Comparison of ENCODE assay signal across 14 cellular contexts in genomic region chr18:55088000-55088401, GRCh38.
DNase-seq lines count a peak whose midpoint lies in the region; ATAC-seq, FAIRE-seq and TF ChIP-seq lines count a peak whose summit lies in the region.
"Had no signal": no experiment of that assay in that cellular context is flagged by ENCODE, and none has a peak within 500 bp of the region (broad histone marks: within the 10 kb centered on the region; RNA-seq: fewer than 3 reads in every experiment).

No MANE protein-coding gene starts in this region.

- in situ Hi-C loops in GM13977 (cut with MboI; ENCODE audit: low pct_unique_long_range_greater_than_20kb, low sequenced_read_pairs, unreplicated experiment), result no loop called here
- in situ Hi-C loops in K562 (cut with MboI), result no loop called here

- H3K4me3 ChIP-seq in K562, result no peak overlapping the region
- no peak overlapping the region for H3K4me3 ChIP-seq in gastroesophageal sphincter
- H3K4me3 ChIP-seq in GM23338, result no peak overlapping the region
- H3K4me3 ChIP-seq: colonic mucosa, MG63 had no signal

- TF ChIP-seq POLR2A in K562 (conservative IDR thresholded peaks at IDR 0.05) (no peak), gastroesophageal sphincter (IDR thresholded peaks at IDR 0.05) (no peak)

- H3K36me3 ChIP-seq in K562 (ENCODE audit: control insufficient read depth, insufficient read depth, low read length) (no peaks in the 10 kb centered on the region), gastroesophageal sphincter (no peaks in the 10 kb centered on the region), GM23338 (ENCODE audit: insufficient read depth) (no peaks in the 10 kb centered on the region)
- H3K36me3 ChIP-seq: colonic mucosa, MG63 had no signal

- H3K9me3 Mint-ChIP-seq in GM23338, result no peaks in the 10 kb centered on the region

- H3K4me1 ChIP-seq in K562 (replicated peaks in 1 of 2; ENCODE audit: control insufficient read depth in 2 of 2, insufficient read depth in 2 of 2, low read length in 2 of 2), result no peaks in the 10 kb centered on the region
- no peaks in the 10 kb centered on the region for H3K4me1 ChIP-seq in gastroesophageal sphincter
- no peaks in the 10 kb centered on the region for H3K4me1 ChIP-seq in GM23338 (ENCODE audit: insufficient read depth)

- peak; percentile 17 for DNase-seq in GM13977 (ENCODE audit: low spot score)
- no peak for DNase-seq in K562 (ENCODE audit: extremely low read depth in 1 of 4, low spot score in 3 of 4)
- no peak for DNase-seq in GM23338 (ENCODE audit: low spot score)
- no peak for DNase-seq in stimulated activated naive CD8-positive, alpha-beta T cell treated with anti-CD3 and anti-CD28 coated beads, Interleukin-15, Interleukin-2, amounts not matched to agents 100 U/mL and 50 U/mL, for 24 hours
- DNase-seq: colonic mucosa; DND-41; MG63; stimulated activated CD4-positive, alpha-beta T cell treated with anti-CD3 and anti-CD28 coated beads, Interleukin-1b, Interleukin-23, amount 100 ng/mL, for 48 hours had no signal

- ATAC-seq in GM21717 (IDR thresholded peaks at IDR 0.05; ENCODE audit: unreplicated experiment) (peak; percentile 69), HG03520 (IDR thresholded peaks at IDR 0.05; ENCODE audit: unreplicated experiment) (peak; percentile 63), K562 (no peak), gastroesophageal sphincter (no peak), GM23338 (no peak), esophagus mucosa (no peak)
- ATAC-seq in stimulated activated naive CD8-positive, alpha-beta T cell treated with anti-CD3 and anti-CD28 coated beads, Interleukin-15, Interleukin-2, amounts not matched to agents 100 U/mL and 50 U/mL, for 24 hours, result no peak
- ATAC-seq: stimulated activated effector memory CD8-positive, alpha-beta T cell treated with anti-CD3 and anti-CD28 coated beads, Interleukin-12 subunit alpha, Interleukin-12 subunit beta, amount 100 ng/mL, for 72 hours had no signal

- H2AFZ ChIP-seq in K562 (ENCODE audit: low read depth, low read length), result no peak overlapping the region
- H2AFZ ChIP-seq in GM23338, result no peak overlapping the region

- CTCF ChIA-PET in K562 (lab: Yijun Ruan, JAX; ENCODE audit: low intra/inter-chr PET ratio), result no interaction called here

- H3K9me3 ChIP-seq in K562 (replicated peaks; ENCODE audit: control insufficient read depth, insufficient read depth, low read depth, low read length), result no peaks in the 10 kb centered on the region
- no peaks in the 10 kb centered on the region for H3K9me3 ChIP-seq in gastroesophageal sphincter
- H3K9me3 ChIP-seq: colonic mucosa, MG63 had no signal

- peaks cover 9% of the 10 kb centered on the region; the same call in 1 of the 2 replicates for H3K9me2 ChIP-seq in GM23338 (ENCODE audit: insufficient read depth)

- no peak overlapping the region for H3K27ac ChIP-seq in K562 (ENCODE audit: extremely low read depth, low read depth, low read length)
- H3K27ac ChIP-seq in gastroesophageal sphincter, result no peak overlapping the region
- no peak overlapping the region for H3K27ac ChIP-seq in GM23338 (ENCODE audit: low read depth)
- H3K27ac ChIP-seq: colonic mucosa had no signal

- H4K20me1 ChIP-seq in K562 (replicated peaks; ENCODE audit: control insufficient read depth, insufficient read depth, low read length), result no peaks in the 10 kb centered on the region
- H4K20me1 ChIP-seq in GM23338 (replicated peaks; ENCODE audit: insufficient read depth), result no peaks in the 10 kb centered on the region

- no TSS peak for BruUV-seq in K562 (replicated peaks; lab: Mats Ljungman, UMichigan)

- TF ChIP-seq CTCF in GM13977 (IDR thresholded peaks at IDR 0.05; ENCODE audit: extremely low read depth, insufficient read depth, missing control alignments) (no peak), K562 (IDR thresholded peaks at IDR 0.05 in 2 of 3, conservative IDR thresholded peaks at IDR 0.05 in 1 of 3; ENCODE audit: insufficient read depth in 2 of 3, low read depth in 1 of 3, low read length in 3 of 3) (no peak), gastroesophageal sphincter (IDR thresholded peaks at IDR 0.05) (no peak), GM23338 (conservative IDR thresholded peaks at IDR 0.05; ENCODE audit: low read depth in 2 of 2) (no peak)

- no peak overlapping the region for H3K27ac Mint-ChIP-seq in GM23338
- H3K27ac Mint-ChIP-seq: stimulated activated effector memory CD8-positive, alpha-beta T cell treated with anti-CD3 and anti-CD28 coated beads, Interleukin-12 subunit alpha, Interleukin-12 subunit beta, amount 100 ng/mL, for 72 hours had no signal

- no peak for FAIRE-seq in K562 (lab: Jason Lieb, UNC)
- FAIRE-seq: GM12891 had no signal

- no peaks in the 10 kb centered on the region for H3K27me3 ChIP-seq in K562 (ENCODE audit: control insufficient read depth in 2 of 2, insufficient read depth in 2 of 2, low read length in 2 of 2)
- H3K27me3 ChIP-seq in gastroesophageal sphincter, result no peaks in the 10 kb centered on the region
- no peaks in the 10 kb centered on the region for H3K27me3 ChIP-seq in GM23338 (ENCODE audit: insufficient read depth)
- H3K27me3 ChIP-seq: colonic mucosa had no signal

- 0% methylated on average over 2 of the region's 2 CpGs for WGBS in K562 (ENCODE audit: insufficient coverage, low coverage, missing lambda C conversion rate)
- WGBS in gastroesophageal sphincter (ENCODE audit: low coverage in 1 of 2), 2 donors, result 50 to 56% methylated on average over 2 of the region's 2 CpGs

- H3K9me1 ChIP-seq in K562 (ENCODE audit: control insufficient read depth, insufficient read depth, low read length), result no peaks in the 10 kb centered on the region

- no peak overlapping the region for H3K9ac ChIP-seq in K562 (ENCODE audit: insufficient read depth in 1 of 2, low read depth in 2 of 2, low read length in 2 of 2)

- no peak for TF ChIP-seq RAD21 in K562 (CRISPR knock-in tag; conservative IDR thresholded peaks at IDR 0.05 in 1 of 2, IDR thresholded peaks at IDR 0.05 in 1 of 2)

- H3K79me2 ChIP-seq in K562 (ENCODE audit: control insufficient read depth, insufficient read depth, low read length) (no peaks in the 10 kb centered on the region), GM23338 (replicated peaks; ENCODE audit: insufficient read depth) (no peaks in the 10 kb centered on the region)

- H3K36me3 Mint-ChIP-seq in GM23338 (ENCODE audit: low read depth), result no peaks in the 10 kb centered on the region
- H3K36me3 Mint-ChIP-seq: stimulated activated effector memory CD8-positive, alpha-beta T cell treated with anti-CD3 and anti-CD28 coated beads, Interleukin-12 subunit alpha, Interleukin-12 subunit beta, amount 100 ng/mL, for 72 hours had no signal

- H3K4me2 ChIP-seq in K562 (ENCODE audit: insufficient read depth, low read length) (no peak overlapping the region), GM23338 (no peak overlapping the region)

- intact Hi-C loops in K562 (cut with micrococcal nuclease), result no loop called here

- H3K27me3 Mint-ChIP-seq in GM23338 (ENCODE audit: insufficient read depth, low read depth, poor library complexity), result no peaks in the 10 kb centered on the region

- H3K4me3 Mint-ChIP-seq in GM23338, result no peak overlapping the region
- H3K4me3 Mint-ChIP-seq: stimulated activated effector memory CD8-positive, alpha-beta T cell treated with anti-CD3 and anti-CD28 coated beads, Interleukin-12 subunit alpha, Interleukin-12 subunit beta, amount 100 ng/mL, for 72 hours had no signal

- H3F3A ChIP-seq in GM23338 (replicated peaks; ENCODE audit: low read depth), result no peaks in the 10 kb centered on the region

- H3K4me1 Mint-ChIP-seq in GM23338, result no peaks in the 10 kb centered on the region
- H3K4me1 Mint-ChIP-seq: stimulated activated effector memory CD8-positive, alpha-beta T cell treated with anti-CD3 and anti-CD28 coated beads, Interleukin-12 subunit alpha, Interleukin-12 subunit beta, amount 100 ng/mL, for 72 hours had no signal

- POLR2A ChIA-PET in K562 (lab: Yijun Ruan, JAX), result no interaction called here

- TF ChIP-seq EP300 in K562 (IDR thresholded peaks at IDR 0.05; ENCODE audit: low read length), result no peak
- TF ChIP-seq EP300 in gastroesophageal sphincter (IDR thresholded peaks at IDR 0.05), result no peak

TF ChIP-seq in K562, 482 proteins besides CTCF, POLR2A, EP300 and RAD21 (continues in another document):
- no peak for TF ChIP-seq OTX1 (CRISPR knock-in tag; IDR thresholded peaks at IDR 0.05)
- TF ChIP-seq CEBPG (CRISPR knock-in tag; IDR thresholded peaks at IDR 0.05), result no peak
- peak; percentile 30 to 47; a peak in 2 of 4 replicates for TF ChIP-seq CEBPG (tag; conservative IDR thresholded peaks at IDR 0.05 in 1 of 2, IDR thresholded peaks at IDR 0.05 in 1 of 2)
- TF ChIP-seq ARID1B (IDR thresholded peaks at IDR 0.05), result no peak
- 0 out of 2 replicates have a peak, but pooled peaks have one; percentile 25 for TF ChIP-seq CEBPB (tag; IDR thresholded peaks at IDR 0.05)
- no peak for TF ChIP-seq HBP1 (CRISPR knock-in tag; IDR thresholded peaks at IDR 0.05)

TF ChIP-seq in GM23338, 12 proteins besides CTCF, POLR2A, EP300 and RAD21 (continues in another document):
- no peak for TF ChIP-seq NANOG (IDR thresholded peaks at IDR 0.05; ENCODE audit: borderline replicate concordance)
- TF ChIP-seq EZH2phosphoT487 (IDR thresholded peaks at IDR 0.05; ENCODE audit: unreplicated experiment), result no peak
- TF ChIP-seq STAT1 (IDR thresholded peaks at IDR 0.05; ENCODE audit: unreplicated experiment), result no peak
- no peak for TF ChIP-seq POLR2AphosphoS5 (IDR thresholded peaks at IDR 0.05; ENCODE audit: low read depth)

Comparison
In these comparisons a context has a peak if more than half of its experiments do, and no peak if none do; other contexts are left out.
1. ATAC-seq: peak in GM21717 (single experiment) and HG03520 (single experiment); none in K562 (single experiment), gastroesophageal sphincter (single experiment), GM23338 (single experiment), stimulated activated naive CD8-positive, alpha-beta T cell treated with anti-CD3 and anti-CD28 coated beads, Interleukin-15, Interleukin-2, amounts not matched to agents 100 U/mL and 50 U/mL, for 24 hours (single experiment) and esophagus mucosa (single experiment).